Comparison of ENCODE assay signal across 1 cellular context in the genomic region with DNA sequence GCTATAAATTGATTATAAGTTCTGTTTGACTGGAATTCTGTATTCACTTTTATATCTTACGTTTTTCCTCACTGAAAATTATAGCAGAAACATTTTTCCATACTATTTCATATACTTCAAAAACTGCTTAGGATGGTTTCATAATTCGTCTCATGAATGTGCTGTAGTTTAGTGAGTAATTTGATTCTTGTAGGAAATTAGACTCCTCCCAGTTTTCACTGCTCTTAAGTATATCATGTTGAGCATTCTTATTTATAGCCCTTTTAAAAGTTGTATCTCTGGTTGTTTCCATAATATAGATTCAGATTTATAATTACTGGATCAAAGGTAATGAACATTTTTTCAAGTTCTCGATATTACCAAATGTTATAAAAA.
TF ChIP-seq lines count a peak whose summit lies in the region.

No MANE protein-coding gene starts in this region.

TF ChIP-seq in IMR-90, 13 proteins besides CTCF, POLR2A, EP300 and RAD21 (continued from another document):
- TF ChIP-seq USF2 (IDR thresholded peaks at IDR 0.05; ENCODE audit: low read depth, low read length) (no peak), RCOR1 (IDR thresholded peaks at IDR 0.05; ENCODE audit: insufficient replicate concordance, low read length) (no peak), CHD1 (IDR thresholded peaks at IDR 0.05; ENCODE audit: low read depth, low read length) (no peak)
